ENCODE assay signal across 19 cellular contexts in the genomic region with DNA sequence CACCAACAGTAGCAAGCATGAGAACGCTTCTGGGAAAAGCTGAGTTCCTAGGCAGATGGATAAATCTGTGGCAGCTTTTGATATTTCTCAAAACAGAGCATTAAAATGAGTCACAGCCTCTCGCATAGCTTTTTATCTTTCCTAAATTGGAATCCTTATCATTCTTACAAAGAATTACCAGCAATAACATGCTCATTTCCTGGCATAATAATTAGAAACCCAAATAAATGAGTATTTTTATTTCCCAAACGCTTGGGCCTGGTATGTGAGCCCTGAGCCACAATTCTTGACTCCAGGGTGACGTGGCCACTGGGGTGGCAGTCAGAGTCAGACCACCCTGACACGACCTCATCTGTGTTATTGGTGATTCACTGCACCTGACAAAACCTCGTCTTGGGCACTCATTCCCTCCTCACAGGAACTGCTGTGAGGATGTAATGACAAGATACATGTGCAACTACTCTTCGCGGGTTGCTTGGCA.
DNase-seq lines count a peak whose midpoint lies in the region; ATAC-seq and TF ChIP-seq lines count a peak whose summit lies in the region.
"Had no signal": no experiment of that assay in that cellular context is flagged by ENCODE, and none has a peak within 500 bp of the region (broad histone marks: within the 10 kb centered on the region; RNA-seq: fewer than 3 reads in every experiment).

No MANE protein-coding gene starts in this region.

- CTCF ChIA-PET in activated CD4-positive, alpha-beta T cell treated with anti-CD3 and anti-CD28 coated beads for 36 hours (lab: Charles Lee) = interaction anchor here (1.0 to 1.4 kb wide), 2 partner anchors 150 to 210 kb away, joined by 3 to 4 read pairs; no protein-coding TSS in a partner anchor
- CTCF ChIA-PET in CD8-positive, alpha-beta memory T cell (lab: Charles Lee) = interaction anchor here (1.3 to 1.7 kb wide), 3 partner anchors 150 to 216 kb away, joined by 3 to 6 read pairs (median 4); no protein-coding TSS in a partner anchor

- no peaks in the 10 kb centered on the region for H3K27me3 Mint-ChIP-seq in activated CD4-positive, alpha-beta T cell treated with anti-CD3 and anti-CD28 coated beads for 36 hours
- no peaks in the 10 kb centered on the region for H3K27me3 Mint-ChIP-seq in T-helper 1 cell treated with Interleukin-12 subunit alpha and Interleukin-12 subunit beta and Interleukin-4 antibody, amounts not matched to agents 30 μg/mL and 1 μg/mL, for 36 hours (ENCODE audit: low read depth)
- peaks cover 0 to 4% of the 10 kb centered on the region in 2 donors for H3K27me3 Mint-ChIP-seq in CD8-positive, alpha-beta memory T cell

- H3K4me3 ChIP-seq in fibroblast of pulmonary artery (replicated peaks; ENCODE audit: low read depth, low read length) (no peak overlapping the region), osteoblast (ENCODE audit: insufficient read depth, low read length) (no peak overlapping the region)
- no peak overlapping the region for H3K4me3 ChIP-seq in CD8-positive, alpha-beta memory T cell (ENCODE audit: low read length)
- H3K4me3 ChIP-seq: ascending aorta, dorsolateral prefrontal cortex, lower lobe of right lung, SJCRH30 had no signal

- no peaks in the 10 kb centered on the region for H4K20me1 ChIP-seq in osteoblast (ENCODE audit: insufficient read depth, low read length)

- peak; percentile 60 for DNase-seq in activated CD4-positive, alpha-beta T cell treated with anti-CD3 and anti-CD28 coated beads for 36 hours
- no peak for DNase-seq in activated CD4-positive, alpha-beta T cell treated with anti-CD3 and anti-CD28 coated beads for 48 hours
- peak; percentile 33 for DNase-seq in fibroblast of pulmonary artery (ENCODE audit: low read depth)
- DNase-seq in osteoblast (ENCODE audit: insufficient read length, low spot score, missing footprints) = peak; percentile 82
- no peak for DNase-seq in central memory CD4-positive, alpha-beta T cell
- DNase-seq in CD8-positive, alpha-beta memory T cell = no peak
- DNase-seq in AG08395 (ENCODE audit: low spot score) = no peak
- DNase-seq: activated CD4-positive, alpha-beta T cell treated with anti-CD3 and anti-CD28 coated beads, Interleukin-2, amount 50 U/mL, for 1 hour; dorsolateral prefrontal cortex; lower lobe of right lung; NCI-H1436 treated with DMSO at 0.1 percent for 48 hours; NCI-H510A; retina had no signal

- H3K27ac ChIP-seq in osteoblast (ENCODE audit: low read depth, low read length) = peak overlapping the region; percentile 60
- H3K27ac ChIP-seq in CD8-positive, alpha-beta memory T cell (ENCODE audit: low read depth, low read length) = no peak overlapping the region
- H3K27ac ChIP-seq: 22Rv1, ascending aorta, dorsolateral prefrontal cortex, lower lobe of right lung, SJCRH30 had no signal

- peaks cover 4% of the 10 kb centered on the region for H3K27me3 ChIP-seq in osteoblast (ENCODE audit: insufficient read depth, low read length)
- no peaks in the 10 kb centered on the region for H3K27me3 ChIP-seq in CD8-positive, alpha-beta memory T cell (ENCODE audit: insufficient read depth, low read length, poor library complexity, severe bottlenecking)
- H3K27me3 ChIP-seq: ascending aorta, SJCRH30 had no signal

- H3K27ac Mint-ChIP-seq in activated CD4-positive, alpha-beta T cell treated with anti-CD3 and anti-CD28 coated beads for 36 hours = no peak overlapping the region
- peak overlapping the region; percentile 4 for H3K27ac Mint-ChIP-seq in T-helper 1 cell treated with Interleukin-12 subunit alpha and Interleukin-12 subunit beta and Interleukin-4 antibody, amounts not matched to agents 30 μg/mL and 1 μg/mL, for 36 hours
- H3K27ac Mint-ChIP-seq in CD8-positive, alpha-beta memory T cell = peak overlapping the region in 4 of 8 donors; percentile 24 to 61 (median 34)
- H3K27ac Mint-ChIP-seq: activated T-helper 1 cell treated with anti-CD3 and anti-CD28 coated beads, Interleukin-12 subunit alpha, Interleukin-12 subunit beta, Interleukin-2, Interleukin-4 antibody, amounts not matched to agents 30 ng/mL and 10 ng/mL and 1 ng/mL, durations not matched to agents 14 hours and 24 hours and 36 hours; nephron had no signal

- H3K4me1 Mint-ChIP-seq in activated CD4-positive, alpha-beta T cell treated with anti-CD3 and anti-CD28 coated beads for 36 hours = peaks cover 49% of the 10 kb centered on the region
- H3K4me1 Mint-ChIP-seq in T-helper 1 cell treated with Interleukin-12 subunit alpha and Interleukin-12 subunit beta and Interleukin-4 antibody, amounts not matched to agents 30 μg/mL and 1 μg/mL, for 36 hours (ENCODE audit: low read depth) = peaks cover 66% of the 10 kb centered on the region
- peaks cover 45 to 73% (median 67%) of the 10 kb centered on the region in 3 donors for H3K4me1 Mint-ChIP-seq in CD8-positive, alpha-beta memory T cell

- H3K9me3 ChIP-seq in osteoblast (ENCODE audit: low read depth, low read length) = no peaks in the 10 kb centered on the region
- H3K9me3 ChIP-seq in CD8-positive, alpha-beta memory T cell (ENCODE audit: low read length) = no peaks in the 10 kb centered on the region
- H3K9me3 ChIP-seq: ascending aorta, lower lobe of right lung had no signal

- H3K36me3 ChIP-seq in osteoblast (ENCODE audit: insufficient read depth, low read length) = no peaks in the 10 kb centered on the region
- H3K36me3 ChIP-seq in CD8-positive, alpha-beta memory T cell (ENCODE audit: insufficient read depth, low read length) = no peaks in the 10 kb centered on the region
- H3K36me3 ChIP-seq: ascending aorta, lower lobe of right lung, SJCRH30 had no signal

- H3K4me1 ChIP-seq in osteoblast (ENCODE audit: insufficient read depth, low read length) = peaks cover 36% of the 10 kb centered on the region
- peaks cover 35% of the 10 kb centered on the region for H3K4me1 ChIP-seq in CD8-positive, alpha-beta memory T cell (ENCODE audit: insufficient read depth, low read length)
- H3K4me1 ChIP-seq: ascending aorta had no signal

- POLR2A ChIA-PET in activated CD4-positive, alpha-beta T cell treated with anti-CD3 and anti-CD28 coated beads for 36 hours (lab: Charles Lee) = interaction anchor here (1.1 kb wide), 1 partner anchor 22 kb away, joined by 3 read pairs; no protein-coding TSS in a partner anchor
- POLR2A ChIA-PET in CD8-positive, alpha-beta memory T cell (lab: Charles Lee) = no interaction called here

- no peak overlapping the region for H3K4me3 Mint-ChIP-seq in activated CD4-positive, alpha-beta T cell treated with anti-CD3 and anti-CD28 coated beads for 36 hours
- no peak overlapping the region for H3K4me3 Mint-ChIP-seq in T-helper 1 cell treated with Interleukin-12 subunit alpha and Interleukin-12 subunit beta and Interleukin-4 antibody, amounts not matched to agents 30 μg/mL and 1 μg/mL, for 36 hours
- H3K4me3 Mint-ChIP-seq in CD8-positive, alpha-beta memory T cell = no peak overlapping the region
- H3K4me3 Mint-ChIP-seq: activated T-helper 1 cell treated with anti-CD3 and anti-CD28 coated beads, Interleukin-12 subunit alpha, Interleukin-12 subunit beta, Interleukin-2, Interleukin-4 antibody, amounts not matched to agents 30 ng/mL and 10 ng/mL and 1 ng/mL, durations not matched to agents 14 hours and 24 hours and 36 hours; nephron had no signal

- peak overlapping the region; percentile 15 for H3K4me2 ChIP-seq in osteoblast (ENCODE audit: insufficient read depth, low read length)

- ATAC-seq in activated CD4-positive, alpha-beta T cell treated with anti-CD3 and anti-CD28 coated beads for 36 hours = peak; percentile 27
- ATAC-seq: lower lobe of right lung had no signal

- TF ChIP-seq CTCF in fibroblast of pulmonary artery (IDR thresholded peaks at IDR 0.05; ENCODE audit: low read length, missing control alignments) (no peak), osteoblast (IDR thresholded peaks at IDR 0.05; ENCODE audit: extremely low read depth, low read depth, low read length) (no peak)

- H3K36me3 Mint-ChIP-seq in activated CD4-positive, alpha-beta T cell treated with anti-CD3 and anti-CD28 coated beads for 36 hours (ENCODE audit: low read depth) = no peaks in the 10 kb centered on the region
- H3K36me3 Mint-ChIP-seq in T-helper 1 cell treated with Interleukin-12 subunit alpha and Interleukin-12 subunit beta and Interleukin-4 antibody, amounts not matched to agents 30 μg/mL and 1 μg/mL, for 36 hours (ENCODE audit: low read depth) = peaks cover 29% of the 10 kb centered on the region
- peaks cover 0 to 5% (median 0%) of the 10 kb centered on the region in 3 donors for H3K36me3 Mint-ChIP-seq in CD8-positive, alpha-beta memory T cell

- peaks cover 5% of the 10 kb centered on the region for H3K9me3 Mint-ChIP-seq in activated CD4-positive, alpha-beta T cell treated with anti-CD3 and anti-CD28 coated beads for 36 hours (ENCODE audit: low read depth)
- peaks cover 15% of the 10 kb centered on the region for H3K9me3 Mint-ChIP-seq in T-helper 1 cell treated with Interleukin-12 subunit alpha and Interleukin-12 subunit beta and Interleukin-4 antibody, amounts not matched to agents 30 μg/mL and 1 μg/mL, for 36 hours
- peaks cover 0 to 4% (median 0%) of the 10 kb centered on the region in 5 donors for H3K9me3 Mint-ChIP-seq in CD8-positive, alpha-beta memory T cell
- H3K9me3 Mint-ChIP-seq: nephron had no signal

- intact Hi-C loops in activated CD4-positive, alpha-beta T cell treated with anti-CD3 and anti-CD28 coated beads for 36 hours (cut with DNase I, micrococcal nuclease) = no loop called here

- no peak overlapping the region for H2AFZ ChIP-seq in osteoblast (ENCODE audit: low read length)

- H3K79me2 ChIP-seq in osteoblast (ENCODE audit: insufficient read depth, low read length) = no peaks in the 10 kb centered on the region

Comparison
In these comparisons a context has a peak if more than half of its experiments do, and no peak if none do; other contexts are left out.
1. DNase-seq: peak in activated CD4-positive, alpha-beta T cell treated with anti-CD3 and anti-CD28 coated beads for 36 hours (single experiment), fibroblast of pulmonary artery (single experiment) and osteoblast (single experiment); none in activated CD4-positive, alpha-beta T cell treated with anti-CD3 and anti-CD28 coated beads for 48 hours (single experiment), central memory CD4-positive, alpha-beta T cell (single experiment), CD8-positive, alpha-beta memory T cell (0 of 5) and AG08395 (single experiment).